20 cellular contexts compared by ENCODE assay signal in genomic region chr2:203982276-203982675, GRCh38. TPM values are rescaled to one million over a fixed set of nuclear protein-coding genes. Genes with fewer than 3 reads are reported as not detected.
DNase-seq lines count a peak whose midpoint lies in the region; ATAC-seq lines count a peak whose summit lies in the region.
"Had no signal": no experiment of that assay in that cellular context is flagged by ENCODE, and none has a peak within 500 bp of the region (broad histone marks: within the 10 kb centered on the region; RNA-seq: fewer than 3 reads in every experiment).

No MANE protein-coding gene starts in this region.

- in situ Hi-C loops in SK-MEL-5 (cut with HindIII; ENCODE audit: low pct_unique_long_range_greater_than_20kb, low sequenced_read_pairs): no loop called here

- peaks cover 26% of the 10 kb centered on the region for H3K4me1 Mint-ChIP-seq in activated T-cell treated with anti-CD3 and anti-CD28 coated beads, Interleukin-2, amount 50 U/mL, for 4 hours (ENCODE audit: low read depth)
- H3K4me1 Mint-ChIP-seq in stimulated activated naive CD8-positive, alpha-beta T cell treated with anti-CD3 and anti-CD28 coated beads, Interleukin-15, amount 100 ng/mL, for 72 hours: peaks cover 6% of the 10 kb centered on the region
- peaks cover 10% of the 10 kb centered on the region for H3K4me1 Mint-ChIP-seq in stimulated activated effector memory CD8-positive, alpha-beta T cell treated with anti-CD3 and anti-CD28 coated beads, Interleukin-12 subunit alpha, Interleukin-12 subunit beta, amount 100 ng/mL, for 72 hours
- H3K4me1 Mint-ChIP-seq: CD14-positive monocyte had no signal

- no peaks in the 10 kb centered on the region for H3K36me3 Mint-ChIP-seq in activated T-cell treated with anti-CD3 and anti-CD28 coated beads, Interleukin-2, amount 50 U/mL, for 4 hours (ENCODE audit: insufficient read depth)
- H3K36me3 Mint-ChIP-seq in stimulated activated effector memory CD8-positive, alpha-beta T cell treated with anti-CD3 and anti-CD28 coated beads, Interleukin-12 subunit alpha, Interleukin-12 subunit beta, amount 100 ng/mL, for 72 hours: peaks cover 6% of the 10 kb centered on the region
- H3K36me3 Mint-ChIP-seq: CD14-positive monocyte; CD4-positive, alpha-beta memory T cell had no signal

- peaks cover 10% of the 10 kb centered on the region for H3K9me3 Mint-ChIP-seq in activated T-cell treated with anti-CD3 and anti-CD28 coated beads, Interleukin-2, amount 50 U/mL, for 4 hours
- peaks cover 19 to 21% of the 10 kb centered on the region in 2 donors for H3K9me3 Mint-ChIP-seq in stimulated activated naive CD8-positive, alpha-beta T cell treated with anti-CD3 and anti-CD28 coated beads, Interleukin-15, amount 100 ng/mL, for 72 hours
- no peaks in the 10 kb centered on the region for H3K9me3 Mint-ChIP-seq in stimulated activated effector memory CD8-positive, alpha-beta T cell treated with anti-CD3 and anti-CD28 coated beads, Interleukin-12 subunit alpha, Interleukin-12 subunit beta, amount 100 ng/mL, for 72 hours
- H3K9me3 Mint-ChIP-seq: HFFc6 had no signal

- no peaks in the 10 kb centered on the region for H3K27me3 Mint-ChIP-seq in activated T-cell treated with anti-CD3 and anti-CD28 coated beads, Interleukin-2, amount 50 U/mL, for 4 hours (ENCODE audit: low read depth)
- H3K27me3 Mint-ChIP-seq in stimulated activated naive CD8-positive, alpha-beta T cell treated with anti-CD3 and anti-CD28 coated beads, Interleukin-15, amount 100 ng/mL, for 72 hours: no peaks in the 10 kb centered on the region
- H3K27me3 Mint-ChIP-seq: CD4-positive, alpha-beta memory T cell had no signal

- no peak for DNase-seq in activated T-cell treated with anti-CD3 and anti-CD28 coated beads, Interleukin-2, amount 50 U/mL, for 4 hours
- no peak for DNase-seq in activated T-cell treated with anti-CD3 and anti-CD28 coated beads, Interleukin-2, amount 50 U/mL, for 48 hours
- DNase-seq in stimulated activated naive CD8-positive, alpha-beta T cell treated with anti-CD3 and anti-CD28 coated beads, Interleukin-15, Interleukin-2, amounts not matched to agents 100 U/mL and 50 U/mL, for 24 hours: no peak
- no peak for DNase-seq in stimulated activated naive CD8-positive, alpha-beta T cell treated with anti-CD3 and anti-CD28 coated beads, Interleukin-15, amount 100 ng/mL, for 72 hours
- peak; percentile 14 for DNase-seq in SK-MEL-5 (ENCODE audit: low read depth, low spot score)
- no peak for DNase-seq in stimulated activated effector memory CD8-positive, alpha-beta T cell treated with anti-CD3 and anti-CD28 coated beads, Interleukin-12 subunit alpha, Interleukin-12 subunit beta, amount 100 ng/mL, for 72 hours (ENCODE audit: low spot score in 2 of 2)
- DNase-seq in AG08396 (ENCODE audit: low spot score): no peak
- no peak for DNase-seq in activated CD4-positive, CD25-positive, alpha-beta regulatory T cell treated with anti-CD3 and anti-CD28 coated beads, Interleukin-2, amount 50 U/mL, for 72 hours
- DNase-seq: CD4-positive, alpha-beta memory T cell; DMS153; DMS79; GF-D8; GOT3; H7; HFFc6; IMR-90 had no signal

- peak; percentile 51 to 76 for ATAC-seq in activated T-cell treated with anti-CD3 and anti-CD28 coated beads, Interleukin-2, amount 50 U/mL, for 4 hours
- ATAC-seq in stimulated activated naive CD8-positive, alpha-beta T cell treated with anti-CD3 and anti-CD28 coated beads, Interleukin-15, Interleukin-2, amounts not matched to agents 100 U/mL and 50 U/mL, for 24 hours: peak; percentile 63
- no peak for ATAC-seq in stimulated activated naive CD8-positive, alpha-beta T cell treated with anti-CD3 and anti-CD28 coated beads, Interleukin-15, amount 100 ng/mL, for 72 hours
- ATAC-seq in stimulated activated effector memory CD8-positive, alpha-beta T cell treated with anti-CD3 and anti-CD28 coated beads, Interleukin-12 subunit alpha, Interleukin-12 subunit beta, amount 100 ng/mL, for 72 hours: peak; percentile 75
- ATAC-seq: A549, HCT116 had no signal

- no peak overlapping the region for H3K27ac Mint-ChIP-seq in stimulated activated naive CD8-positive, alpha-beta T cell treated with anti-CD3 and anti-CD28 coated beads, Interleukin-15, amount 100 ng/mL, for 72 hours
- no peak overlapping the region for H3K27ac Mint-ChIP-seq in stimulated activated effector memory CD8-positive, alpha-beta T cell treated with anti-CD3 and anti-CD28 coated beads, Interleukin-12 subunit alpha, Interleukin-12 subunit beta, amount 100 ng/mL, for 72 hours
- H3K27ac Mint-ChIP-seq: CD14-positive monocyte; CD4-positive, alpha-beta memory T cell; HFFc6 had no signal

- H3K4me3 Mint-ChIP-seq in activated T-cell treated with anti-CD3 and anti-CD28 coated beads, Interleukin-2, amount 50 U/mL, for 4 hours: no peak overlapping the region
- no peak overlapping the region for H3K4me3 Mint-ChIP-seq in stimulated activated naive CD8-positive, alpha-beta T cell treated with anti-CD3 and anti-CD28 coated beads, Interleukin-15, amount 100 ng/mL, for 72 hours
- H3K4me3 Mint-ChIP-seq in stimulated activated effector memory CD8-positive, alpha-beta T cell treated with anti-CD3 and anti-CD28 coated beads, Interleukin-12 subunit alpha, Interleukin-12 subunit beta, amount 100 ng/mL, for 72 hours: no peak overlapping the region
- H3K4me3 Mint-ChIP-seq: CD14-positive monocyte; CD4-positive, alpha-beta memory T cell; HFFc6 had no signal

RNA-seq across cellular contexts. Expression of gene ICOS, which starts 45.7 kb away (rescaled TPM):
- total RNA-seq in activated T-cell treated with anti-CD3 and anti-CD28 coated beads, Interleukin-2, amount 50 U/mL, for 4 hours: 100 to 1,000 TPM; 161 to 213 (median 177) TPM
- total RNA-seq in SK-MEL-5 (2014; rRNA removed; shearing (Covaris generic)): 1.7 and 2.1 TPM in 2 replicates
- 1.4 and 1.9 TPM in 2 replicates for polyA plus RNA-seq in SK-MEL-5 (2015; cell fraction: cytosol; rRNA removed)
- polyA plus RNA-seq in SK-MEL-5 (2015; cell fraction: nucleus; rRNA removed): 1.8 and 2.1 TPM in 2 replicates
- total RNA-seq: Daoy, H7, HFFc6, IMR-90 had no signal
- polyA plus RNA-seq: A549, IMR-90 had no signal

Comparison
In these comparisons a context has a peak if more than half of its experiments do, and no peak if none do; other contexts are left out.
1. RNA of gene ICOS, which starts 45.7 kb away (total RNA-seq): 161 to 213 TPM in activated T-cell treated with anti-CD3 and anti-CD28 coated beads, Interleukin-2, amount 50 U/mL, for 4 hours; 1.7 to 2.1 TPM in SK-MEL-5; every median in the first group is over 10 times any median in the second.